ENCODE assay signal across 12 cellular contexts in the genomic region with DNA sequence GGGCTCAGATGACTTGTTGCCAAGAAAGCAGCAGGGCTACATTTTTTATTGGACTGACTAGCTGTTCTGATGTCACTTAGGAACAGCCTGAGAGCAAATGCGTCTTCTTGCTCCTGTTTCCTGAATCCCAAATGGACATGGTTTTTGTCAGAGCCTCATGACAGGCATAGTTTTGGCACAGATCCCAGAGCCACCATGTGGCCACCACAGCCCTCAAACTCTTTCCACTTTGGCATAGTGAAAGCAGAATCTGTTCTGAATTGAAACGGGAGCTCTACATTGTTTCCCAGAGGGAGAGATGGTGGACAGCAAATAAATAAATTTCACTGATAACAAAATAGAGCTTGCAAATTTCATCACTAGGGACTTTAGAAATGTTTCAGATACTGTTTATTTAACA.
DNase-seq lines count a peak whose midpoint lies in the region; ATAC-seq, FAIRE-seq and TF ChIP-seq lines count a peak whose summit lies in the region.
"Had no signal": no experiment of that assay in that cellular context is flagged by ENCODE, and none has a peak within 500 bp of the region (broad histone marks: within the 10 kb centered on the region; RNA-seq: fewer than 3 reads in every experiment).

No MANE protein-coding gene starts in this region.

- no peaks in the 10 kb centered on the region for H3K9me3 ChIP-seq in heart left ventricle
- no peaks in the 10 kb centered on the region for H3K9me3 ChIP-seq in kidney (ENCODE audit: control insufficient read depth in 1 of 2, low read length in 2 of 2)
- H3K9me3 ChIP-seq in endodermal cell (ENCODE audit: control insufficient read depth, low read length), result no peaks in the 10 kb centered on the region

- H3K36me3 ChIP-seq in heart left ventricle, result no peaks in the 10 kb centered on the region
- no peaks in the 10 kb centered on the region for H3K36me3 ChIP-seq in kidney (ENCODE audit: control insufficient read depth in 1 of 2, insufficient read depth in 2 of 2, low read length in 2 of 2)
- no peaks in the 10 kb centered on the region for H3K36me3 ChIP-seq in endodermal cell (ENCODE audit: control insufficient read depth, insufficient read depth, low read length)

- peaks cover 10% of the 10 kb centered on the region for H3K27me3 Mint-ChIP-seq in endodermal cell (ENCODE audit: insufficient read depth)
- H3K27me3 Mint-ChIP-seq: activated naive CD4-positive, alpha-beta T cell treated with anti-CD3 and anti-CD28 coated beads, Interleukin-2, amount 10 ng/mL, durations not matched to agents 7 days and 5 days; B cell had no signal

- no peak overlapping the region for H3K27ac ChIP-seq in heart left ventricle
- no peak overlapping the region for H3K27ac ChIP-seq in kidney (ENCODE audit: low read depth in 2 of 2, low read length in 2 of 2)
- no peak overlapping the region for H3K27ac ChIP-seq in endodermal cell (ENCODE audit: low read depth, low read length)

- H3K4me1 ChIP-seq in heart left ventricle, result peaks cover 0 to 9% (median 0%) of the 10 kb centered on the region in 12 donors
- H3K4me1 ChIP-seq in kidney (ENCODE audit: control insufficient read depth in 1 of 2, insufficient read depth in 1 of 2, low read depth in 1 of 2, low read length in 2 of 2), result no peaks in the 10 kb centered on the region
- no peaks in the 10 kb centered on the region for H3K4me1 ChIP-seq in endodermal cell (ENCODE audit: control insufficient read depth, insufficient read depth, low read length)

- H3K9me3 Mint-ChIP-seq in endodermal cell, result no peaks in the 10 kb centered on the region
- H3K9me3 Mint-ChIP-seq: activated naive CD4-positive, alpha-beta T cell treated with anti-CD3 and anti-CD28 coated beads, Interleukin-2, amount 10 ng/mL, durations not matched to agents 7 days and 5 days; memory B cell had no signal

- intact Hi-C loops in heart left ventricle (cut with DNase I), result no loop called here
- intact Hi-C loops in kidney (cut with DNase I), result no loop called here

- H3K27me3 ChIP-seq in heart left ventricle, result no peaks in the 10 kb centered on the region
- no peaks in the 10 kb centered on the region for H3K27me3 ChIP-seq in endodermal cell (ENCODE audit: control insufficient read depth, insufficient read depth, low read length, poor library complexity, severe bottlenecking)

- no peaks in the 10 kb centered on the region for H3K4me1 Mint-ChIP-seq in endodermal cell
- H3K4me1 Mint-ChIP-seq: activated naive CD4-positive, alpha-beta T cell treated with anti-CD3 and anti-CD28 coated beads, Interleukin-2, amount 10 ng/mL, durations not matched to agents 7 days and 5 days; B cell; memory B cell had no signal

- H3K27ac Mint-ChIP-seq in endodermal cell, result no peak overlapping the region
- H3K27ac Mint-ChIP-seq: activated naive CD4-positive, alpha-beta T cell treated with anti-CD3 and anti-CD28 coated beads, Interleukin-2, amount 10 ng/mL, durations not matched to agents 7 days and 5 days; B cell; memory B cell had no signal

- no peak for TF ChIP-seq POLR2A in heart left ventricle (IDR thresholded peaks at IDR 0.05)

- TF ChIP-seq CTCF in heart left ventricle (IDR thresholded peaks at IDR 0.05), result peak in 1 of 12 donors; percentile 3
- no peak for TF ChIP-seq CTCF in kidney (IDR thresholded peaks at IDR 0.05; ENCODE audit: borderline replicate concordance, extremely low read depth, insufficient read depth)
- TF ChIP-seq CTCF in endodermal cell (conservative IDR thresholded peaks at IDR 0.05), result no peak

- no peak for FAIRE-seq in kidney (lab: Jason Lieb, UNC)
- FAIRE-seq: GM12878 had no signal

- DNase-seq in AG20443 (ENCODE audit: low spot score) (peak; percentile 16), NCI-H1417 (lab: John Stamatoyannopoulos, UW) (peak; percentile 71 to 94 (median 88)), SHP77 treated with DMSO at 0.1 percent for 48 hours (lab: John Stamatoyannopoulos, UW) (peak; percentile 13), heart left ventricle (peak in 4 of 5 donors; percentile 44 to 69 (median 56)), kidney (no peak), endodermal cell (no peak), NOMO-1 treated with dmso at 0.1 percent for 144 hours (lab: John Stamatoyannopoulos, UW; ENCODE audit: unreplicated experiment) (no peak)
- DNase-seq: activated naive CD4-positive, alpha-beta T cell treated with anti-CD3 and anti-CD28 coated beads, Interleukin-2, amount 10 ng/mL, durations not matched to agents 7 days and 5 days had no signal

- H3K4me3 ChIP-seq in heart left ventricle (no peak overlapping the region), kidney (ENCODE audit: low read length in 2 of 2) (no peak overlapping the region), endodermal cell (ENCODE audit: low read length) (no peak overlapping the region)
- H3K4me3 ChIP-seq: GM12878 had no signal

- ATAC-seq in heart left ventricle, result peak; percentile 89 to 98 (median 94)
- ATAC-seq in GM21367 (IDR thresholded peaks at IDR 0.05; ENCODE audit: unreplicated experiment), result no peak
- ATAC-seq: GM12878 had no signal

- H3K4me3 Mint-ChIP-seq in endodermal cell, result no peak overlapping the region
- H3K4me3 Mint-ChIP-seq: activated naive CD4-positive, alpha-beta T cell treated with anti-CD3 and anti-CD28 coated beads, Interleukin-2, amount 10 ng/mL, durations not matched to agents 7 days and 5 days; B cell; memory B cell had no signal

- WGBS in heart left ventricle, 4 donors, result 2 to 6% (median 4%) methylated on average over 2 of the region's 2 CpGs
- whole genome bisulfite sequencing in endodermal cell (ENCODE audit: insufficient coverage in 1 of 2, insufficient read length in 1 of 2), 2 experiments, result 87 to 88% methylated on average over 1 to 2 of the region's 2 CpGs

- no peaks in the 10 kb centered on the region for H3K36me3 Mint-ChIP-seq in endodermal cell (ENCODE audit: low read depth)
- H3K36me3 Mint-ChIP-seq: activated naive CD4-positive, alpha-beta T cell treated with anti-CD3 and anti-CD28 coated beads, Interleukin-2, amount 10 ng/mL, durations not matched to agents 7 days and 5 days; memory B cell had no signal

- H3K9ac ChIP-seq in kidney (ENCODE audit: low read length in 2 of 2), result no peak overlapping the region
- H3K9ac ChIP-seq in endodermal cell (ENCODE audit: extremely low read depth, low read length, poor library complexity, severe bottlenecking), result no peak overlapping the region

Comparison
In these comparisons a context has a peak if more than half of its experiments do, and no peak if none do; other contexts are left out.
1. DNase-seq: peak in AG20443 (single experiment), NCI-H1417 (3 of 3), SHP77 treated with DMSO at 0.1 percent for 48 hours (single experiment) and heart left ventricle (4 of 5); none in kidney (single experiment), endodermal cell (single experiment) and NOMO-1 treated with dmso at 0.1 percent for 144 hours (single experiment).